ENCODE assay signal across 9 cellular contexts in genomic region chr2:85410584-85411404, GRCh38. TPM values are rescaled to one million over a fixed set of nuclear protein-coding genes. Genes with fewer than 3 reads are reported as not detected.
DNase-seq lines count a peak whose midpoint lies in the region; ATAC-seq, FAIRE-seq and TF ChIP-seq lines count a peak whose summit lies in the region.
"Had no signal": no experiment of that assay in that cellular context is flagged by ENCODE, and none has a peak within 500 bp of the region (broad histone marks: within the 10 kb centered on the region; RNA-seq: fewer than 3 reads in every experiment).

No MANE protein-coding gene starts in this region.

- TF ChIP-seq CTCF in GM12878 (IDR thresholded peaks at IDR 0.05 in 2 of 3, conservative IDR thresholded peaks at IDR 0.05 in 1 of 3; ENCODE audit: control insufficient read depth in 2 of 3, extremely low read depth in 1 of 3, insufficient read depth in 1 of 3, low read depth in 3 of 3, low read length in 3 of 3): no peak

- H3K9me3 Mint-ChIP-seq in CD4-positive, CD25-positive, alpha-beta regulatory T cell: peaks cover 0 to 2% (median 0%) of the 10 kb centered on the region in 7 donors
- H3K9me3 Mint-ChIP-seq in natural killer cell treated with Interleukin-12 subunit alpha and Interleukin-12 subunit beta and Interleukin-15 and Interleukin-18, amount 100 ng/mL, for 72 hours: no peaks in the 10 kb centered on the region

- H3K4me2 ChIP-seq in GM12878 (ENCODE audit: control insufficient read depth, insufficient read depth): peak overlapping the region; percentile 93

- H3K9me3 ChIP-seq in CD4-positive, CD25-positive, alpha-beta regulatory T cell (ENCODE audit: control insufficient read depth in 2 of 2, low read length in 2 of 2): no peaks in the 10 kb centered on the region
- no peaks in the 10 kb centered on the region for H3K9me3 ChIP-seq in GM12878 (replicated peaks; ENCODE audit: control insufficient read depth, insufficient read depth, low read length)

- no peaks in the 10 kb centered on the region; the same call in none of the 2 replicates for H3K79me2 ChIP-seq in GM12878 (ENCODE audit: control insufficient read depth, insufficient read depth, low read length)

- no peaks in the 10 kb centered on the region for H3K36me3 ChIP-seq in CD4-positive, CD25-positive, alpha-beta regulatory T cell (ENCODE audit: control insufficient read depth, insufficient read depth, low read length)
- no peaks in the 10 kb centered on the region for H3K36me3 ChIP-seq in GM12878 (ENCODE audit: control insufficient read depth in 2 of 2, insufficient read depth in 2 of 2, low read length in 1 of 2)

- POLR2A ChIA-PET in GM12878 (lab: Charles Lee): interaction anchor here (0.7 kb wide), 1 partner anchor 611 kb away, joined by 7 read pairs; no protein-coding TSS in a partner anchor

- H3K4me1 Mint-ChIP-seq in CD4-positive, CD25-positive, alpha-beta regulatory T cell: peaks cover 9 to 49% (median 23%) of the 10 kb centered on the region in 4 donors
- H3K4me1 Mint-ChIP-seq in natural killer cell treated with Interleukin-12 subunit alpha and Interleukin-12 subunit beta and Interleukin-15 and Interleukin-18, amount 100 ng/mL, for 72 hours (ENCODE audit: low read depth in 2 of 2): peaks cover 44 to 53% of the 10 kb centered on the region in 2 donors

- H3K27me3 ChIP-seq in CD4-positive, CD25-positive, alpha-beta regulatory T cell (ENCODE audit: control insufficient read depth, insufficient read depth, low read length): peaks cover 2% of the 10 kb centered on the region
- no peaks in the 10 kb centered on the region for H3K27me3 ChIP-seq in GM12878 (replicated peaks in 1 of 2; ENCODE audit: control insufficient read depth in 2 of 2, insufficient read depth in 2 of 2, low read length in 1 of 2)

- H3K4me1 ChIP-seq in CD4-positive, CD25-positive, alpha-beta regulatory T cell (ENCODE audit: control insufficient read depth, insufficient read depth, low read length, poor library complexity, severe bottlenecking): peaks cover 34% of the 10 kb centered on the region
- peaks cover 29% of the 10 kb centered on the region for H3K4me1 ChIP-seq in GM12878 (ENCODE audit: control insufficient read depth, insufficient read depth, low read length)

- no peak for DNase-seq in CD4-positive, CD25-positive, alpha-beta regulatory T cell
- DNase-seq in HPDE6-E6E7 (ENCODE audit: extremely low spot score) (peak; percentile 63), GM12878 (ENCODE audit: low read depth, low spot score) (no peak), DMS79 treated with DMSO at 0.1 percent for 48 hours (lab: John Stamatoyannopoulos, UW) (no peak), anterior cingulate cortex (lab: John Stamatoyannopoulos, UW) (no peak), kidney glomerular epithelial cell (lab: John Stamatoyannopoulos, UW) (no peak)
- no peak for DNase-seq in natural killer cell treated with Interleukin-12 subunit alpha and Interleukin-12 subunit beta and Interleukin-15 and Interleukin-18, amount 100 ng/mL, for 72 hours (ENCODE audit: low spot score)
- no peak for DNase-seq in stimulated activated CD4-positive, alpha-beta T cell treated with anti-CD3 and anti-CD28 coated beads, Interleukin-2, amount 100 ng/mL, for 24 hours
- DNase-seq: NCI-H1436 treated with DMSO at 0.1 percent for 48 hours had no signal

- H3K36me3 Mint-ChIP-seq in CD4-positive, CD25-positive, alpha-beta regulatory T cell: no peaks in the 10 kb centered on the region
- H3K36me3 Mint-ChIP-seq in natural killer cell treated with Interleukin-12 subunit alpha and Interleukin-12 subunit beta and Interleukin-15 and Interleukin-18, amount 100 ng/mL, for 72 hours: no peaks in the 10 kb centered on the region

- H4K20me1 ChIP-seq in GM12878 (ENCODE audit: control insufficient read depth, insufficient read depth): no peaks in the 10 kb centered on the region

- peak overlapping the region in 1 of 3 donors; percentile 92 for H3K27ac Mint-ChIP-seq in CD4-positive, CD25-positive, alpha-beta regulatory T cell
- peak overlapping the region in 1 of 2 donors; percentile 54 for H3K27ac Mint-ChIP-seq in natural killer cell treated with Interleukin-12 subunit alpha and Interleukin-12 subunit beta and Interleukin-15 and Interleukin-18, amount 100 ng/mL, for 72 hours

- H3K9ac ChIP-seq in GM12878 (ENCODE audit: control insufficient read depth, insufficient read depth, low read length): no peak overlapping the region

- BruUV-seq in GM12878 (replicated peaks; lab: Mats Ljungman, UMichigan): no TSS peak

- SMC1A ChIA-PET in GM12878 (lab: Charles Lee; ENCODE audit: uncharacterized antibody, unreplicated experiment): interaction anchor here (1.2 kb wide), 1 partner anchor 9 kb away, joined by 5 read pairs; the partner anchor contains the start of gene SH2D6

- WGBS in GM12878 (ENCODE audit: insufficient coverage, insufficient replicate concordance, low lambda C conversion rate, missing lambda C conversion rate): 75% methylated on average over 13 of the region's 13 CpGs

- CTCF ChIA-PET in GM12878 (lab: Yijun Ruan, JAX): interaction anchor here (0.9 to 3.6 kb wide), 2 partner anchors 9 to 141 kb away, joined by 4 to 12 read pairs; no protein-coding TSS in a partner anchor

- no peak for ATAC-seq in CD4-positive, CD25-positive, alpha-beta regulatory T cell (ENCODE audit: low read depth in 2 of 2)
- no peak for ATAC-seq in GM12878
- ATAC-seq in natural killer cell treated with Interleukin-12 subunit alpha and Interleukin-12 subunit beta and Interleukin-15 and Interleukin-18, amount 100 ng/mL, for 72 hours: no peak

- no peak overlapping the region for H3K4me3 ChIP-seq in CD4-positive, CD25-positive, alpha-beta regulatory T cell (ENCODE audit: low read depth, low read length)
- 0 out of 2 replicates have a peak overlapping the region, but pooled peaks have one; percentile 64 for H3K4me3 ChIP-seq in GM12878

- intact Hi-C loops in GM12878 (cut with micrococcal nuclease; ENCODE audit: unreplicated experiment): no loop called here

- H2AFZ ChIP-seq in GM12878 (ENCODE audit: control insufficient read depth, low read depth, low read length): no peak overlapping the region

- no peak for TF ChIP-seq POLR2A in GM12878 (IDR thresholded peaks at IDR 0.05; ENCODE audit: low read depth, low read length)

- H3K27ac ChIP-seq in CD4-positive, CD25-positive, alpha-beta regulatory T cell (ENCODE audit: insufficient read depth, low read length, poor library complexity, severe bottlenecking): no peak overlapping the region
- no peak overlapping the region for H3K27ac ChIP-seq in GM12878 (ENCODE audit: control insufficient read depth, insufficient read depth)

- no peak for FAIRE-seq in GM12878 (lab: Jason Lieb, UNC)

- in situ Hi-C loops in GM12878 (cut with MboI): no loop called here

- H3K27me3 Mint-ChIP-seq in CD4-positive, CD25-positive, alpha-beta regulatory T cell: peaks cover 18% of the 10 kb centered on the region
- H3K27me3 Mint-ChIP-seq in natural killer cell treated with Interleukin-12 subunit alpha and Interleukin-12 subunit beta and Interleukin-15 and Interleukin-18, amount 100 ng/mL, for 72 hours: peaks cover 6 to 12% of the 10 kb centered on the region in 2 donors

- TF ChIP-seq RAD21 in GM12878 (IDR thresholded peaks at IDR 0.05; ENCODE audit: insufficient read depth, low read depth, low read length): no peak

- peak overlapping the region; percentile 48 to 88 (median 56) for H3K4me3 Mint-ChIP-seq in CD4-positive, CD25-positive, alpha-beta regulatory T cell
- peak overlapping the region; percentile 77 for H3K4me3 Mint-ChIP-seq in natural killer cell treated with Interleukin-12 subunit alpha and Interleukin-12 subunit beta and Interleukin-15 and Interleukin-18, amount 100 ng/mL, for 72 hours

- RAD21 ChIA-PET in GM12878 (lab: Charles Lee; ENCODE audit: unreplicated experiment): interaction anchor here (1.1 to 2.3 kb wide), 2 partner anchors 9 kb away, joined by 3 to 10 read pairs; partner anchors contain the start of gene SH2D6

- TF ChIP-seq EP300 in GM12878 (IDR thresholded peaks at IDR 0.05; ENCODE audit: borderline replicate concordance in 1 of 2, control insufficient read depth in 1 of 2, low read depth in 2 of 2, low read length in 2 of 2): no peak

RNA-seq across cellular contexts. Expression of gene CAPG, which starts 0.6 kb away (rescaled TPM):
- 44.5 TPM for total RNA-seq in CD4-positive, CD25-positive, alpha-beta regulatory T cell
- 10 to 100 TPM; 19.9 to 74.7 (median 44.6) TPM for polyA plus RNA-seq in CD4-positive, CD25-positive, alpha-beta regulatory T cell
- 25.6 and 33.4 TPM in 2 replicates for total RNA-seq in GM12878 (2013; cell fraction: nucleolus; rRNA removed)
- total RNA-seq in GM12878 (2014; rRNA removed) (132 and 139 TPM in 2 replicates), GM12878 (2014; rRNA removed; fragmentation: Illumina TruSeq; extraction: Trizol) (91.7 and 95.6 TPM in 2 replicates), GM12878 (2021) (109 and 139 TPM in 2 replicates)
- 7.1 TPM for polyA plus RNA-seq in GM12878 (2011; ENCODE audit: low read depth)
- polyA plus RNA-seq in GM12878 (2011; rRNA removed) (29.9 and 47.6 TPM in 2 replicates), GM12878 (2014; fragmentation: Illumina TruSeq; extraction: Trizol) (21.9 and 74.5 TPM in 2 replicates), GM12878 (2014; fragmentation: Nextera tagmentation; extraction: Ambion mirVana) (10 to 100 TPM; 26.3 to 65.6 TPM), GM12878 (2014; rRNA removed) (169 and 192 TPM in 2 replicates), GM12878 (2016; fragmentation: Nextera tagmentation; extraction: Ambion mirVana) (100 to 1,000 TPM; 110 to 129 TPM)
- 68.7 and 99.0 TPM in 2 replicates for polyA plus RNA-seq in GM12878 (2011; cell fraction: cytosol; rRNA removed)
- 44.1 and 53.0 TPM in 2 replicates for polyA plus RNA-seq in GM12878 (2011; cell fraction: nucleus; rRNA removed)
- polyA plus RNA-seq in GM12878 (2012): 15.4 and 29.0 TPM in 2 replicates
- 21.1 and 38.2 TPM in 2 replicates for polyA minus RNA-seq in GM12878 (2011; rRNA and poly(A)+ RNA removed)
- 14.4 and 19.4 TPM in 2 replicates for polyA minus RNA-seq in GM12878 (2011; cell fraction: cytosol; rRNA and poly(A)+ RNA removed)
- polyA minus RNA-seq in GM12878 (2011; cell fraction: nucleus; rRNA and poly(A)+ RNA removed): 5.7 and 9.5 TPM in 2 replicates
- total RNA-seq in natural killer cell treated with Interleukin-12 subunit alpha and Interleukin-12 subunit beta and Interleukin-15 and Interleukin-18, amount 100 ng/mL, for 72 hours: 10 to 100 TPM in 1 of 2 donors, 1 to 10 TPM in 1; 8.4 to 12.9 TPM

RNA-seq across cellular contexts. Expression of gene SH2D6, which starts 7.7 kb away (rescaled TPM):
- 0.25 TPM for total RNA-seq in CD4-positive, CD25-positive, alpha-beta regulatory T cell
- not detected for polyA plus RNA-seq in CD4-positive, CD25-positive, alpha-beta regulatory T cell
- total RNA-seq in GM12878 (2013; cell fraction: nucleolus; rRNA removed): not detected in 2 replicates
- total RNA-seq in GM12878 (2014; rRNA removed): 0.23 TPM in 1 of 2 replicates, not detected in the other
- 0.23 and 0.40 TPM in 2 replicates for total RNA-seq in GM12878 (2014; rRNA removed; fragmentation: Illumina TruSeq; extraction: Trizol)
- 0.43 and 0.59 TPM in 2 replicates for total RNA-seq in GM12878 (2021)
- not detected for polyA plus RNA-seq in GM12878 (2011; ENCODE audit: low read depth)
- 0.13 and 0.27 TPM in 2 replicates for polyA plus RNA-seq in GM12878 (2011; rRNA removed)
- polyA plus RNA-seq in GM12878 (2011; cell fraction: cytosol; rRNA removed): 0.10 TPM in 2 replicates
- polyA plus RNA-seq in GM12878 (2011; cell fraction: nucleus; rRNA removed): 0.44 and 0.84 TPM in 2 replicates
- 0.18 TPM in 1 of 2 replicates, not detected in the other for polyA plus RNA-seq in GM12878 (2012)
- not detected in 2 replicates for polyA plus RNA-seq in GM12878 (2014; fragmentation: Illumina TruSeq; extraction: Trizol)
- not detected for polyA plus RNA-seq in GM12878 (2014; fragmentation: Nextera tagmentation; extraction: Ambion mirVana)
- 0.99 TPM in 1 of 2 replicates, not detected in the other for polyA plus RNA-seq in GM12878 (2014; rRNA removed)
- polyA plus RNA-seq in GM12878 (2016; fragmentation: Nextera tagmentation; extraction: Ambion mirVana): not detected
- not detected in 2 replicates for polyA minus RNA-seq in GM12878 (2011; rRNA and poly(A)+ RNA removed)
- polyA minus RNA-seq in GM12878 (2011; cell fraction: cytosol; rRNA and poly(A)+ RNA removed): 3.1 TPM in 1 of 2 replicates, not detected in the other
- polyA minus RNA-seq in GM12878 (2011; cell fraction: nucleus; rRNA and poly(A)+ RNA removed): 0.85 and 1.1 TPM in 2 replicates
- total RNA-seq in natural killer cell treated with Interleukin-12 subunit alpha and Interleukin-12 subunit beta and Interleukin-15 and Interleukin-18, amount 100 ng/mL, for 72 hours: under 1 TPM; 0.24 to 0.81 TPM

RNA-seq across cellular contexts. Expression of gene ELMOD3, which starts 56.2 kb away (rescaled TPM):
- total RNA-seq in CD4-positive, CD25-positive, alpha-beta regulatory T cell: 21.5 TPM
- 10 to 100 TPM; 13.5 to 16.3 (median 15.4) TPM for polyA plus RNA-seq in CD4-positive, CD25-positive, alpha-beta regulatory T cell
- total RNA-seq in GM12878 (2013; cell fraction: nucleolus; rRNA removed): 35.5 and 42.9 TPM in 2 replicates
- 11.0 and 14.6 TPM in 2 replicates for total RNA-seq in GM12878 (2014; rRNA removed)
- total RNA-seq in GM12878 (2014; rRNA removed; fragmentation: Illumina TruSeq; extraction: Trizol): 10.0 and 10.4 TPM in 2 replicates
- total RNA-seq in GM12878 (2021): 10.1 and 11.2 TPM in 2 replicates
- 5.8 TPM for polyA plus RNA-seq in GM12878 (2011; ENCODE audit: low read depth)
- 19.0 and 19.1 TPM in 2 replicates for polyA plus RNA-seq in GM12878 (2011; rRNA removed)
- 18.8 and 22.2 TPM in 2 replicates for polyA plus RNA-seq in GM12878 (2011; cell fraction: cytosol; rRNA removed)
- 48.1 and 49.9 TPM in 2 replicates for polyA plus RNA-seq in GM12878 (2011; cell fraction: nucleus; rRNA removed)
- polyA plus RNA-seq in GM12878 (2012): 7.7 and 9.1 TPM in 2 replicates
- polyA plus RNA-seq in GM12878 (2014; fragmentation: Illumina TruSeq; extraction: Trizol): 13.5 and 14.0 TPM in 2 replicates
- polyA plus RNA-seq in GM12878 (2014; fragmentation: Nextera tagmentation; extraction: Ambion mirVana): 1 to 10 TPM; 1.2 to 2.7 TPM
- 12.9 and 18.8 TPM in 2 replicates for polyA plus RNA-seq in GM12878 (2014; rRNA removed)
- 10 to 100 TPM; 13.9 to 14.4 TPM for polyA plus RNA-seq in GM12878 (2016; fragmentation: Nextera tagmentation; extraction: Ambion mirVana)
- polyA minus RNA-seq in GM12878 (2011; rRNA and poly(A)+ RNA removed): 14.6 and 23.0 TPM in 2 replicates
- polyA minus RNA-seq in GM12878 (2011; cell fraction: cytosol; rRNA and poly(A)+ RNA removed): 3.0 and 3.7 TPM in 2 replicates
- 13.4 and 18.3 TPM in 2 replicates for polyA minus RNA-seq in GM12878 (2011; cell fraction: nucleus; rRNA and poly(A)+ RNA removed)
- total RNA-seq in natural killer cell treated with Interleukin-12 subunit alpha and Interleukin-12 subunit beta and Interleukin-15 and Interleukin-18, amount 100 ng/mL, for 72 hours: 10 to 100 TPM; 19.8 to 19.9 TPM

RNA-seq across cellular contexts. Expression of gene RETSAT, which starts 56.5 kb away (rescaled TPM):
- total RNA-seq in CD4-positive, CD25-positive, alpha-beta regulatory T cell: 32.4 TPM
- 10 to 100 TPM; 13.8 to 18.1 (median 15.8) TPM for polyA plus RNA-seq in CD4-positive, CD25-positive, alpha-beta regulatory T cell
- 40.3 and 42.7 TPM in 2 replicates for total RNA-seq in GM12878 (2013; cell fraction: nucleolus; rRNA removed)
- total RNA-seq in GM12878 (2014; rRNA removed) (26.5 and 27.6 TPM in 2 replicates), GM12878 (2014; rRNA removed; fragmentation: Illumina TruSeq; extraction: Trizol) (22.5 and 22.8 TPM in 2 replicates), GM12878 (2021) (23.6 and 26.2 TPM in 2 replicates)
- 11.1 TPM for polyA plus RNA-seq in GM12878 (2011; ENCODE audit: low read depth)
- polyA plus RNA-seq in GM12878 (2011; rRNA removed) (19.2 and 25.1 TPM in 2 replicates), GM12878 (2014; fragmentation: Illumina TruSeq; extraction: Trizol) (20.4 and 28.8 TPM in 2 replicates), GM12878 (2014; fragmentation: Nextera tagmentation; extraction: Ambion mirVana) (1 to 10 TPM; 3.3 to 4.4 TPM), GM12878 (2014; rRNA removed) (21.3 and 21.6 TPM in 2 replicates), GM12878 (2016; fragmentation: Nextera tagmentation; extraction: Ambion mirVana) (10 to 100 TPM; 12.8 to 15.2 TPM)
- polyA plus RNA-seq in GM12878 (2011; cell fraction: cytosol; rRNA removed): 27.2 and 28.2 TPM in 2 replicates
- 44.6 and 50.4 TPM in 2 replicates for polyA plus RNA-seq in GM12878 (2011; cell fraction: nucleus; rRNA removed)
- polyA plus RNA-seq in GM12878 (2012): 14.9 and 16.3 TPM in 2 replicates
- 27.0 and 35.1 TPM in 2 replicates for polyA minus RNA-seq in GM12878 (2011; rRNA and poly(A)+ RNA removed)
- polyA minus RNA-seq in GM12878 (2011; cell fraction: cytosol; rRNA and poly(A)+ RNA removed): 15.8 and 18.2 TPM in 2 replicates
- 15.7 and 18.8 TPM in 2 replicates for polyA minus RNA-seq in GM12878 (2011; cell fraction: nucleus; rRNA and poly(A)+ RNA removed)
- 10 to 100 TPM; 25.5 to 32.7 TPM for total RNA-seq in natural killer cell treated with Interleukin-12 subunit alpha and Interleukin-12 subunit beta and Interleukin-15 and Interleukin-18, amount 100 ng/mL, for 72 hours
